In genomic region chr1:118940957-118941356, GRCh38 we compare ENCODE assay signal across 9 cellular contexts. TPM values are rescaled to one million over a fixed set of nuclear protein-coding genes. Genes with fewer than 3 reads are reported as not detected.
"Had no signal": no experiment of that assay in that cellular context is flagged by ENCODE, and none has a peak within 500 bp of the region (broad histone marks: within the 10 kb centered on the region; RNA-seq: fewer than 3 reads in every experiment).

No MANE protein-coding gene starts in this region.

- ATAC-seq: GM23338, HCT116 had no signal

- H3K9me3 ChIP-seq: HAP-1 had no signal

- H3K4me3 ChIP-seq: GM23248, GM23338, HAP-1 had no signal

- H3K4me1 ChIP-seq: HAP-1 had no signal

- H3K36me3 ChIP-seq: HAP-1 had no signal

- DNase-seq: GM23248, GOT3, H7, H9, HCEC 1CT, HFFc6 had no signal

- H3K27ac ChIP-seq: GM23248 had no signal

RNA-seq across cellular contexts. Expression of gene TBX15, which starts 47.2 kb away (rescaled TPM):
- polyA plus RNA-seq: GM23338 had no signal
